Comparison of ENCODE assay signal across 10 cellular contexts in genomic region chr9:130732131-130732530, GRCh38. TPM values are rescaled to one million over a fixed set of nuclear protein-coding genes. Genes with fewer than 3 reads are reported as not detected.
A peak's percentile ranks its signal among the peaks of the same experiment; 100 is the strongest.
DNase-seq lines count a peak whose midpoint lies in the region; ATAC-seq and TF ChIP-seq lines count a peak whose summit lies in the region.
"Had no signal": no experiment of that assay in that cellular context is flagged by ENCODE, and none has a peak within 500 bp of the region (broad histone marks: within the 10 kb centered on the region; RNA-seq: fewer than 3 reads in every experiment).

No MANE protein-coding gene starts in this region.

- H3K27me3 ChIP-seq in left lung = no peaks in the 10 kb centered on the region

- no peak for TF ChIP-seq CTCF in Calu3 (IDR thresholded peaks at IDR 0.05; ENCODE audit: unreplicated experiment)
- TF ChIP-seq CTCF in left lung (IDR thresholded peaks at IDR 0.05) = no peak

- intact Hi-C loops in Calu3 (cut with micrococcal nuclease; ENCODE audit: unreplicated experiment) = loop anchor here (10.0 kb wide), 1 partner anchor 103 kb away; the partner anchor contains the start of gene ABL1
- intact Hi-C loops in left lung (cut with DNase I) = no loop called here

- no peaks in the 10 kb centered on the region for H3K9me3 ChIP-seq in left lung

- H3K9me3 Mint-ChIP-seq in Calu3 (ENCODE audit: low read depth, unreplicated experiment) = no peaks in the 10 kb centered on the region

- H3K36me3 ChIP-seq in left lung = no peaks in the 10 kb centered on the region
- H3K36me3 ChIP-seq: WERI-Rb-1 had no signal

- H3K4me1 ChIP-seq in left lung = peaks cover 6 to 9% of the 10 kb centered on the region in 2 donors

- no peaks in the 10 kb centered on the region for H3K27me3 Mint-ChIP-seq in Calu3 (ENCODE audit: unreplicated experiment)

- CTCF ChIA-PET in Calu3 (lab: Charles Lee) = interaction anchor here (0.6 to 1.1 kb wide), 4 partner anchors 12 to 333 kb away, joined by 3 read pairs; no protein-coding TSS in a partner anchor

- BruUV-seq in Calu3 (replicated peaks; lab: Mats Ljungman, UMichigan) = no TSS peak

- no peak for DNase-seq in Calu3
- DNase-seq in NCI-H1092 treated with DMSO at 0.1 percent for 48 hours (lab: John Stamatoyannopoulos, UW) = peak; percentile 99
- no peak for DNase-seq in left lung
- DNase-seq in NK-92 (lab: John Stamatoyannopoulos, UW; ENCODE audit: unreplicated experiment) = no peak
- no peak for DNase-seq in AG08396 (ENCODE audit: low spot score)
- DNase-seq in cerebellar nuclear complex (lab: John Stamatoyannopoulos, UW) = no peak
- DNase-seq in NCI-H128 (lab: John Stamatoyannopoulos, UW; ENCODE audit: unreplicated experiment) = no peak
- DNase-seq: stimulated activated CD4-positive, alpha-beta T cell treated with anti-CD3 and anti-CD28 coated beads, Interleukin-4, amount 100 ng/mL, for 1 hour; WERI-Rb-1 had no signal

- H3K36me3 Mint-ChIP-seq in Calu3 (ENCODE audit: insufficient read depth, unreplicated experiment) = peaks cover 8% of the 10 kb centered on the region

- H3K4me1 Mint-ChIP-seq in Calu3 (ENCODE audit: low read depth, unreplicated experiment) = peaks cover 34% of the 10 kb centered on the region

- H3K27ac Mint-ChIP-seq in Calu3 (ENCODE audit: unreplicated experiment) = peak overlapping the region; percentile 3

- no peak overlapping the region for H3K4me3 ChIP-seq in left lung

- peak overlapping the region; percentile 36 to 53 for H3K27ac ChIP-seq in left lung
- H3K27ac ChIP-seq: WERI-Rb-1 had no signal

- H3K4me3 Mint-ChIP-seq in Calu3 (ENCODE audit: low read depth, unreplicated experiment) = no peak overlapping the region

- ATAC-seq in SK-N-SH treated with all-trans-retinoic acid at 6 μM for 48 hours = peak; percentile 43; the same call in 1 of the 3 replicates
- peak; percentile 52 for ATAC-seq in left lung

TF ChIP-seq in SK-N-SH treated with all-trans-retinoic acid at 6 μM for 48 hours, 23 proteins besides CTCF, POLR2A, EP300 and RAD21:
- no peak for TF ChIP-seq ZNF8 (CRISPR knock-in tag; IDR thresholded peaks at IDR 0.05)
- TF ChIP-seq GLIS3 (CRISPR knock-in tag; IDR thresholded peaks at IDR 0.05) = no peak
- TF ChIP-seq OSR1 (CRISPR knock-in tag; IDR thresholded peaks at IDR 0.05) = no peak
- no peak for TF ChIP-seq CSRNP3 (CRISPR knock-in tag; IDR thresholded peaks at IDR 0.05)
- no peak for TF ChIP-seq ESRRG (CRISPR knock-in tag; IDR thresholded peaks at IDR 0.05)
- no peak for TF ChIP-seq ARNTL (CRISPR knock-in tag; IDR thresholded peaks at IDR 0.05; ENCODE audit: borderline replicate concordance, low read depth)

RNA-seq across cellular contexts. Expression of gene EXOSC2, which starts 38.6 kb away (rescaled TPM):
- total RNA-seq in Calu3 (2022) = 42.9 and 43.0 TPM in 2 replicates
- total RNA-seq in left lung = 10 to 100 TPM; 17.5 to 27.6 TPM
